In genomic region chr14:56273949-56274348, GRCh38 we compare ENCODE assay signal across 16 cellular contexts.
"Had no signal": no experiment of that assay in that cellular context is flagged by ENCODE, and none has a peak within 500 bp of the region (broad histone marks: within the 10 kb centered on the region; RNA-seq: fewer than 3 reads in every experiment).

No MANE protein-coding gene starts in this region.

- H3K9me3 ChIP-seq: heart left ventricle, left lung, ovary, suprapubic skin, uterus had no signal

- H3K4me1 ChIP-seq: left lung, uterus had no signal

- H3K27ac ChIP-seq: heart left ventricle, left lung, ovary, suprapubic skin, uterus had no signal

- H3K4me1 Mint-ChIP-seq: activated CD4-positive, alpha-beta T cell treated with anti-CD3 and anti-CD28 coated beads, Interleukin-2, amount 10 ng/mL, durations not matched to agents 7 days and 5 days; WTC11 had no signal

- ATAC-seq: left lung, WTC11 had no signal

- DNase-seq: activated CD4-positive, alpha-beta T cell treated with anti-CD3 and anti-CD28 coated beads, Interleukin-2, amount 10 ng/mL, durations not matched to agents 7 days and 5 days; activated CD8-positive, alpha-beta memory T cell treated with anti-CD3 and anti-CD28 coated beads for 24 hours; activated naive CD4-positive, alpha-beta T cell treated with Interleukin-2 at 50 U/mL for 16 hours; cerebellar nuclear complex; islet precursor cell; left lung; mesenchymal stem cell; ovary; stimulated activated CD4-positive, alpha-beta T cell treated with anti-CD3 and anti-CD28 coated beads, Interleukin-2, amount 100 ng/mL, for 48 hours; stimulated activated naive CD4-positive, alpha-beta T cell treated with Interleukin-2 at 50 U/mL for 16 hours; uterus had no signal

- H3K27ac Mint-ChIP-seq: activated CD4-positive, alpha-beta T cell treated with anti-CD3 and anti-CD28 coated beads, Interleukin-2, amount 10 ng/mL, durations not matched to agents 7 days and 5 days; T-helper 1 cell treated with Interleukin-12 subunit alpha and Interleukin-12 subunit beta and Interleukin-4 antibody, amounts not matched to agents 30 μg/mL and 1 μg/mL, for 36 hours had no signal

- H3K27me3 Mint-ChIP-seq: activated CD4-positive, alpha-beta T cell treated with anti-CD3 and anti-CD28 coated beads, Interleukin-2, amount 10 ng/mL, durations not matched to agents 7 days and 5 days had no signal

- H3K4me3 ChIP-seq: heart left ventricle, left lung, ovary, suprapubic skin, uterus had no signal

- FAIRE-seq: frontal cortex had no signal

- H3K9me3 Mint-ChIP-seq: activated CD4-positive, alpha-beta T cell treated with anti-CD3 and anti-CD28 coated beads, Interleukin-2, amount 10 ng/mL, durations not matched to agents 7 days and 5 days; T-helper 1 cell treated with Interleukin-12 subunit alpha and Interleukin-12 subunit beta and Interleukin-4 antibody, amounts not matched to agents 30 μg/mL and 1 μg/mL, for 36 hours had no signal

- H3K36me3 ChIP-seq: heart left ventricle, left lung, ovary, suprapubic skin, uterus had no signal

- H3K27me3 ChIP-seq: heart left ventricle, left lung, ovary, suprapubic skin, uterus had no signal

- H3K4me3 Mint-ChIP-seq: activated CD4-positive, alpha-beta T cell treated with anti-CD3 and anti-CD28 coated beads, Interleukin-2, amount 10 ng/mL, durations not matched to agents 7 days and 5 days; T-helper 1 cell treated with Interleukin-12 subunit alpha and Interleukin-12 subunit beta and Interleukin-4 antibody, amounts not matched to agents 30 μg/mL and 1 μg/mL, for 36 hours; WTC11 had no signal
